ENCODE assay signal across 9 cellular contexts in the genomic region with DNA sequence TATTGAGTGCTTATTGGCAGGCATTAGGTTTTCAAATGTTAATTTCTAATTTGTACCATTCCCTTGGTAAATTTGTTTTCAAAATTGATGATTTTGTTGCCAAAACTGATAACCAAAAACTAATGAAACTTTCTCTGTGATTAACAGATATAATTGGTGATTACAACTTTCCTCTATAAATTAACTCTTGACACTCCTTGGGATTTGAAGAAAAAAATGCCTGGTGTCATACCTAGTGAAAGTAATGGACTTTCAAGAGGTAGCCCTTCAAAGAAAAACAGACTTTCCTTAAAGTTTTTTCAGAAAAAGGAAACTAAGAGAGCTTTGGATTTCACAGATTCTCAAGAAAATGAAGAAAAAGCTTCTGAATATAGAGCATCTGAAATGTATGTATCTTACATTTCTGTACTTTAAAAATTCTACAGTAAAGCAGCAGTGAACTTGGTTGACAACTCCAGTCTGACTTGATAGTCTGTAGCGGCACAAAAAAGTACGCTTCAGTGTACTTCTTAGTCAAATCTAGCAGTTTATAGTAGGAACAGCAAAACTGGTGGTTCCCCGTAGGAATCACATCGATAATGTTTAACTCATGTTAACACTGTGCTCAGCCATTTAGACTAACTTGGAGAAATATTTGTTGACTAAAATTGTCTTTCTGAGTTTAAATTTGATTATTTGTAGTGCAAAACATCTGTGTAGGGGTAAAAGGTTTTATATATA. TPM values are rescaled to one million over a fixed set of nuclear protein-coding genes. Genes with fewer than 3 reads are reported as not detected.
DNase-seq lines count a peak whose midpoint lies in the region; ATAC-seq, FAIRE-seq and TF ChIP-seq lines count a peak whose summit lies in the region.
"Had no signal": no experiment of that assay in that cellular context is flagged by ENCODE, and none has a peak within 500 bp of the region (broad histone marks: within the 10 kb centered on the region; RNA-seq: fewer than 3 reads in every experiment).

No MANE protein-coding gene starts in this region.

- H3K4me1 ChIP-seq in Panc1 (ENCODE audit: control insufficient read depth, insufficient read depth, low read length) (peaks cover 13% of the 10 kb centered on the region), kidney (ENCODE audit: control insufficient read depth in 1 of 2, insufficient read depth in 1 of 2, low read depth in 1 of 2, low read length in 2 of 2) (peaks cover 8 to 16% of the 10 kb centered on the region in 2 donors)

- H3K36me3 ChIP-seq in Panc1 (ENCODE audit: control insufficient read depth, insufficient read depth, low read length) (peaks cover 39% of the 10 kb centered on the region), kidney (ENCODE audit: control insufficient read depth in 1 of 2, insufficient read depth in 2 of 2, low read length in 2 of 2) (peaks cover 5 to 9% of the 10 kb centered on the region in 2 donors)

- H3K27me3 ChIP-seq in Panc1 (ENCODE audit: control insufficient read depth, insufficient read depth, low read length): no peaks in the 10 kb centered on the region

- peak; percentile 25 for ATAC-seq in GM18519 (IDR thresholded peaks at IDR 0.05; ENCODE audit: low FRiP score, unreplicated experiment)
- peak; percentile 21 for ATAC-seq in HG02623 (IDR thresholded peaks at IDR 0.05; ENCODE audit: unreplicated experiment)
- ATAC-seq in Panc1: no peak

- intact Hi-C loops in Panc1 (cut with micrococcal nuclease; ENCODE audit: unreplicated experiment) (no loop called here), kidney (cut with DNase I) (no loop called here)

- DNase-seq in Panc1 (ENCODE audit: low read depth, low spot score) (no peak), kidney (no peak), NCI-H446 treated with DMSO at 0.1 percent for 48 hours (lab: John Stamatoyannopoulos, UW) (no peak), globus pallidus (ENCODE audit: low spot score) (no peak), NOMO-1 treated with DMSO at 0.1 percent for 48 hours (lab: John Stamatoyannopoulos, UW; ENCODE audit: unreplicated experiment) (no peak)
- DNase-seq in stimulated activated CD4-positive, alpha-beta T cell treated with anti-CD3 and anti-CD28 coated beads, Interleukin-4, amount 100 ng/mL, for 1 hour: no peak

- FAIRE-seq in kidney (lab: Jason Lieb, UNC): no peak
- FAIRE-seq: colon had no signal

- H3K9ac ChIP-seq in kidney (ENCODE audit: low read length in 2 of 2): no peak overlapping the region

- no peak for TF ChIP-seq CTCF in Panc1 (IDR thresholded peaks at IDR 0.05)
- no peak for TF ChIP-seq CTCF in kidney (IDR thresholded peaks at IDR 0.05; ENCODE audit: borderline replicate concordance, extremely low read depth, insufficient read depth)

- CTCF ChIA-PET in Panc1 (lab: Charles Lee): no interaction called here

- H3K27ac ChIP-seq in Panc1 (ENCODE audit: low read length): peak overlapping the region; percentile 90
- no peak overlapping the region for H3K27ac ChIP-seq in kidney (ENCODE audit: low read depth in 2 of 2, low read length in 2 of 2)

- in situ Hi-C loops in Panc1 (cut with HindIII; ENCODE audit: low pct_unique_long_range_greater_than_20kb, low sequenced_read_pairs): no loop called here

- BruUV-seq in Panc1 (replicated peaks; lab: Mats Ljungman, UMichigan): no TSS peak

- H3K4me3 ChIP-seq in Panc1 (ENCODE audit: low read depth in 2 of 2, low read length in 2 of 2) (peak overlapping the region; percentile 84 to 95; a peak in 3 of 4 replicates), kidney (ENCODE audit: low read length in 2 of 2) (peak overlapping the region; percentile 16 to 43)

- POLR2A ChIA-PET in Panc1 (lab: Charles Lee): interaction anchor here (0.6 kb wide), 1 partner anchor 18 kb away, joined by 5 read pairs; no protein-coding TSS in a partner anchor

- H3K9me3 ChIP-seq in Panc1 (ENCODE audit: control insufficient read depth, insufficient read depth, low read depth, low read length) (no peaks in the 10 kb centered on the region), kidney (ENCODE audit: control insufficient read depth in 1 of 2, low read length in 2 of 2) (no peaks in the 10 kb centered on the region)

RNA-seq across cellular contexts. Expression of a gene that starts 3.0 kb away (rescaled TPM):
- total RNA-seq in Panc1 (2021; ENCODE audit: unreplicated experiment) (42.9 TPM), kidney (27.1 TPM)
- 13.0 TPM for polyA plus RNA-seq in Panc1 (2012; ENCODE audit: insufficient read length)
- 10.0 TPM for polyA plus RNA-seq in kidney (ENCODE audit: insufficient read depth, low read depth, low replicate concordance)
